Comparison of ENCODE assay signal across 8 cellular contexts in the genomic region with DNA sequence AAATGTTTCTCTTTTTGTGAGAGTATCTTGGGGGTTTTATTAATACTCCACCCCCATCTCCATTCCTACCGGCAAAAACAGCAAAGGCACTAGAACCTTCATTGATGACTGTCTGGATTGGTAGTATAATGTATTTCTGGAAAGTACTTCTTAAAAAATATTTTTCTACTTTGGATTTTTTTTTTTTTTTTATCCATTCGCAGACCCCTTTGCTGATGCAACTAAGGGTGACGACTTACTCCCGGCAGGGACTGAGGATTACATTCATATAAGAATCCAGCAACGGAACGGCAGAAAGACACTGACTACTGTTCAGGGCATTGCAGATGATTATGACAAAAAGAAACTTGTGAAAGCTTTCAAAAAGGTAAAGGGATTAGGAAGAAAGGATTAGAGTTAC. TPM values are rescaled to one million over a fixed set of nuclear protein-coding genes. Genes with fewer than 3 reads are reported as not detected.
DNase-seq lines count a peak whose midpoint lies in the region; TF ChIP-seq lines count a peak whose summit lies in the region.

No MANE protein-coding gene starts in this region.

- H3K4me2 ChIP-seq in BLaER1 = peak overlapping the region; percentile 77

- H3K9ac ChIP-seq in BLaER1 (peak overlapping the region; percentile 97), mucosa of rectum (ENCODE audit: low read depth in 1 of 2, low read length in 2 of 2) (peak overlapping the region; percentile 90 to 96)

- H3K27ac ChIP-seq in BLaER1 = peak overlapping the region; percentile 98
- H3K27ac ChIP-seq in mucosa of rectum (ENCODE audit: low read depth in 2 of 2, low read length in 2 of 2) = no peak overlapping the region

- H3K27me3 Mint-ChIP-seq in chondrocyte (ENCODE audit: low read depth) = no peaks in the 10 kb centered on the region

- H3K4me1 Mint-ChIP-seq in chondrocyte (ENCODE audit: low read depth) = peaks cover 30% of the 10 kb centered on the region

- H3K27me3 ChIP-seq in BLaER1 (no peaks in the 10 kb centered on the region), mucosa of rectum (ENCODE audit: control insufficient read depth in 2 of 2, insufficient read depth in 2 of 2, low read length in 2 of 2) (no peaks in the 10 kb centered on the region)

- peaks cover 38% of the 10 kb centered on the region for H3K36me3 ChIP-seq in BLaER1
- peaks cover 19 to 23% of the 10 kb centered on the region in 2 donors for H3K36me3 ChIP-seq in mucosa of rectum (ENCODE audit: control insufficient read depth in 2 of 2, insufficient read depth in 2 of 2, low read length in 2 of 2)

- peak overlapping the region; percentile 96 for H3K4me3 ChIP-seq in BLaER1
- peak overlapping the region; percentile 86 for H3K4me3 ChIP-seq in LNCaP clone FGC (ENCODE audit: low read depth, low read length)
- peak overlapping the region; percentile 80 to 92 for H3K4me3 ChIP-seq in mucosa of rectum (ENCODE audit: low read length in 2 of 2)

- H3K27ac Mint-ChIP-seq in chondrocyte (ENCODE audit: unreplicated experiment) = peak overlapping the region; percentile 100

- no peaks in the 10 kb centered on the region for H4K20me1 ChIP-seq in BLaER1

- DNase-seq in LNCaP clone FGC (ENCODE audit: low read depth) = no peak
- no peak for DNase-seq in chondrocyte (ENCODE audit: low spot score)
- no peak for DNase-seq in GM03348 (ENCODE audit: low spot score)
- DNase-seq in NCI-H748 (lab: John Stamatoyannopoulos, UW; ENCODE audit: unreplicated experiment) = no peak
- DNase-seq in stimulated activated CD4-positive, alpha-beta T cell treated with anti-CD3 and anti-CD28 coated beads, Interleukin-2, amount 100 ng/mL, for 48 hours = no peak
- DNase-seq in ecto neural progenitor cell (ENCODE audit: low spot score) = no peak

- H3K4me1 ChIP-seq in BLaER1 = peaks cover 23% of the 10 kb centered on the region
- H3K4me1 ChIP-seq in mucosa of rectum (ENCODE audit: control insufficient read depth in 2 of 2, insufficient read depth in 2 of 2, low read length in 2 of 2) = peaks cover 6 to 14% of the 10 kb centered on the region in 2 donors

- peaks cover 18% of the 10 kb centered on the region for H3K36me3 Mint-ChIP-seq in chondrocyte (ENCODE audit: low read depth)

- H3K9me3 ChIP-seq in BLaER1 (no peaks in the 10 kb centered on the region), mucosa of rectum (ENCODE audit: control insufficient read depth in 2 of 2, low read length in 2 of 2) (no peaks in the 10 kb centered on the region)

- TF ChIP-seq CTCF in LNCaP clone FGC (IDR thresholded peaks at IDR 0.05; ENCODE audit: control insufficient read depth, extremely low read depth, insufficient read depth) (no peak), chondrocyte (IDR thresholded peaks at IDR 0.05) (no peak)

- peak overlapping the region; percentile 100 for H3K4me3 Mint-ChIP-seq in chondrocyte (ENCODE audit: unreplicated experiment)

- no peaks in the 10 kb centered on the region for H3K9me3 Mint-ChIP-seq in chondrocyte (ENCODE audit: low read depth)

RNA-seq across cellular contexts. Expression of a gene that starts 1.2 kb away (rescaled TPM):
- 36.5 to 58.8 TPM (median 58.1 TPM) in 3 replicates for total RNA-seq in chondrocyte
